In the genomic region with DNA sequence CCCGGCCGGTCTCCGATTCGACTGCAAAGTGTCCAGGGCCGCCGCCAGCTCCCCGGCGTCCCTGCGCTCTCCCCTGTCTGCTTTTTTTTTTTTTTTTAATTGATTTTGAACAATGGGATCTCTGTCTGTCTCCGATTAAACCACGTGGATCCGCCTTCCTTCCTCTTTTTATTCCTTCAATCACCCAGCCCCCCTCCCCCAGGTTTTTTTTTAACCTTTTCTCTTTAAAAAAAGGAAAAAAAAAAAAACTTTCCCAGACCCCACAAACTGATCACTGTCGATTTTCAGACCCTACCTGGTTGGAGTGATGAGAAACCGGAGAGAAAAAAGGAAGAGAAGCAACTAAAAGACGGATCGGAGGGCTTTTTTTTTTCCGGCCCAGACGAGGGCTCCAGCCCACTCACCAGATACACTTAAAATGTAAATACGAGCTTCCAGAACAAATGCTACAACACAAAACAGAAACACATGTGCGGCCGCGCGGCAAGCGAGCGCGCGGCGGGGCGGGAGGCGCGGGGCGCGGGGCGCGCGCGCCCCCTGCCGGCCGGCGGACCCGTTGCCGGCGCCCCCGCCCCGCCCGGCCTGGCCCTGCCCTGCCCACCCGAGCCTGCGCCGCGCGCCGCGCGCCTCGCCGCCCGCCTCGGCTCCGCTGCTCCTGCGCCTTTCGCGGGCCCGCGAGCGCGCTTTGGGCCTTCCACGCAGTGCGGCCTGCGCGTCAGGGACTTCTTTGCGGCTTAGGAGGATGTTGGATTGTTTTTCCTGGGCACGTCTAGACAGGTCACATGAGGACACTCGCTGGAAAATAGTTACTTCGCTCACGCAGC, we compare ENCODE assay signal across 1 cellular context.
TF ChIP-seq lines count a peak whose summit lies in the region.

A gene (minus strand): TSS at position 428 of the 824 bp plus-strand sequence. CDS start 1,163 bp downstream, outside the sequence.

TF ChIP-seq in K562, 482 proteins besides CTCF, POLR2A, EP300 and RAD21 (continued from another document and continues in another):
- TF ChIP-seq, protein P1, sequence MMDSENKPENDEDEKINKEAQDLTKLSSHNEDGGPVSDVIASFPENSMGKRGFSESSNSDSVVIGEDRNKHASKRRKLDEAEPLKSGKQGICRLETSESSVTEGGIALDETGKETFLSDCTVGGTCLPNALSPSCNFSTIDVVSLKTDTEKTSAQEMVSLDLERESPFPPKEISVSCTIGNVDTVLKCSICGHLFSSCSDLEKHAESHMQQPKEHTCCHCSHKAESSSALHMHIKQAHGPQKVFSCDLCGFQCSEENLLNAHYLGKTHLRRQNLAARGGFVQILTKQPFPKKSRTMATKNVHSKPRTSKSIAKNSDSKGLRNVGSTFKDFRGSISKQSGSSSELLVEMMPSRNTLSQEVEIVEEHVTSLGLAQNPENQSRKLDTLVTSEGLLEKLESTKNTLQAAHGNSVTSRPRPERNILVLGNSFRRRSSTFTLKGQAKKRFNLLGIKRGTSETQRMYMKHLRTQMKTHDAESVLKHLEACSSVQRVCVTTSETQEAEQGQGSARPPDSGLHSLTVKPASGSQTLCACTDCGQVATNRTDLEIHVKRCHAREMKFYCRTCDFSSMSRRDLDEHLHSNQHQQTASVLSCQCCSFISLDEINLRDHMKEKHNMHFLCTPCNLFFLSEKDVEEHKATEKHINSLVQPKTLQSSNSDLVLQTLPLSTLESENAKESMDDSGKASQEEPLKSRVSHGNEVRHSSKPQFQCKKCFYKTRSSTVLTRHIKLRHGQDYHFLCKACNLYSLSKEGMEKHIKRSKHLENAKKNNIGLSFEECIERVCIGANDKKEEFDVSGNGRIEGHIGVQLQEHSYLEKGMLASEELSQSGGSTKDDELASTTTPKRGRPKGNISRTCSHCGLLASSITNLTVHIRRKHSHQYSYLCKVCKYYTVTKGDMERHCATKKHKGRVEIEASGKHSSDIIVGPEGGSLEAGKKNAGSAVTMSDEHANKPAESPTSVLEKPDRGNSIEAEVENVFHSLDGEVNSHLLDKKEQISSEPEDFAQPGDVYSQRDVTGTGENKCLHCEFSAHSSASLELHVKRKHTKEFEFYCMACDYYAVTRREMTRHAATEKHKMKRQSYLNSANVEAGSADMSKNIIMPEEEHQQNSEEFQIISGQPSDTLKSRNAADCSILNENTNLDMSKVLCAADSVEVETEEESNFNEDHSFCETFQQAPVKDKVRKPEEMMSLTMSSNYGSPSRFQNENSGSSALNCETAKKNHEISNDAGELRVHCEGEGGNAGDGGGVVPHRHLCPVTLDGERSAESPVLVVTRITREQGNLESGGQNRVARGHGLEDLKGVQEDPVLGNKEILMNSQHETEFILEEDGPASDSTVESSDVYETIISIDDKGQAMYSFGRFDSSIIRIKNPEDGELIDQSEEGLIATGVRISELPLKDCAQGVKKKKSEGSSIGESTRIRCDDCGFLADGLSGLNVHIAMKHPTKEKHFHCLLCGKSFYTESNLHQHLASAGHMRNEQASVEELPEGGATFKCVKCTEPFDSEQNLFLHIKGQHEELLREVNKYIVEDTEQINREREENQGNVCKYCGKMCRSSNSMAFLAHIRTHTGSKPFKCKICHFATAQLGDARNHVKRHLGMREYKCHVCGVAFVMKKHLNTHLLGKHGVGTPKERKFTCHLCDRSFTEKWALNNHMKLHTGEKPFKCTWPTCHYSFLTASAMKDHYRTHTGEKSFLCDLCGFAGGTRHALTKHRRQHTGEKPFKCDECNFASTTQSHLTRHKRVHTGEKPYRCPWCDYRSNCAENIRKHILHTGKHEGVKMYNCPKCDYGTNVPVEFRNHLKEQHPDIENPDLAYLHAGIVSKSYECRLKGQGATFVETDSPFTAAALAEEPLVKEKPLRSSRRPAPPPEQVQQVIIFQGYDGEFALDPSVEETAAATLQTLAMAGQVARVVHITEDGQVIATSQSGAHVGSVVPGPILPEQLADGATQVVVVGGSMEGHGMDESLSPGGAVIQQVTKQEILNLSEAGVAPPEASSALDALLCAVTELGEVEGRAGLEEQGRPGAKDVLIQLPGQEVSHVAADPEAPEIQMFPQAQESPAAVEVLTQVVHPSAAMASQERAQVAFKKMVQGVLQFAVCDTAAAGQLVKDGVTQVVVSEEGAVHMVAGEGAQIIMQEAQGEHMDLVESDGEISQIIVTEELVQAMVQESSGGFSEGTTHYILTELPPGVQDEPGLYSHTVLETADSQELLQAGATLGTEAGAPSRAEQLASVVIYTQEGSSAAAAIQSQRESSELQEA (IDR thresholded peaks at IDR 0.05; ENCODE audit: low read depth) = no peak
- TF ChIP-seq RUNX1 (IDR thresholded peaks at IDR 0.05; ENCODE audit: low read depth) (no peak), LARP7 (IDR thresholded peaks at IDR 0.05) (no peak), TARDBP (IDR thresholded peaks at IDR 0.05) (peak; percentile 91; the same call in 1 of the 2 replicates), BHLHE40 (IDR thresholded peaks at IDR 0.05; ENCODE audit: low read length) (0 out of 2 replicates have a peak, but pooled peaks have one; percentile 19), ZNF75A (CRISPR knock-in tag; IDR thresholded peaks at IDR 0.05) (no peak), IFI16 (CRISPR knock-in tag; IDR thresholded peaks at IDR 0.05) (no peak), EP400 (IDR thresholded peaks at IDR 0.05) (peak; percentile 76), ZFX (CRISPR knock-in tag; IDR thresholded peaks at IDR 0.05) (peak; percentile 87), ESRRA (IDR thresholded peaks at IDR 0.05; ENCODE audit: borderline replicate concordance, low read depth) (peak; percentile 52; the same call in 1 of the 2 replicates), SNIP1 (IDR thresholded peaks at IDR 0.05; ENCODE audit: low read depth) (no peak), HEY1 (CRISPR knock-in tag; IDR thresholded peaks at IDR 0.05; ENCODE audit: borderline replicate concordance) (no peak), SIRT6 (IDR thresholded peaks at IDR 0.05; ENCODE audit: low read depth, low read length) (no peak), ASH1L (IDR thresholded peaks at IDR 0.05; ENCODE audit: borderline replicate concordance, low read depth, partially characterized antibody) (peak; percentile 34), PHF8 (IDR thresholded peaks at IDR 0.05; ENCODE audit: borderline replicate concordance, low read length) (peak; percentile 88), ZNF551 (CRISPR knock-in tag; IDR thresholded peaks at IDR 0.05) (no peak), HSF4 (CRISPR knock-in tag; IDR thresholded peaks at IDR 0.05; ENCODE audit: borderline replicate concordance) (no peak), YBX1 (IDR thresholded peaks at IDR 0.05) (no peak), CBX3 (IDR thresholded peaks at IDR 0.05; ENCODE audit: borderline replicate concordance in 1 of 2, low read length in 2 of 2) (no peak; a peak in 1 of 3 replicates), ZNF79 (CRISPR knock-in tag; IDR thresholded peaks at IDR 0.05; ENCODE audit: low read depth) (no peak), ETS2 (tag; IDR thresholded peaks at IDR 0.05; ENCODE audit: borderline replicate concordance, poor library complexity, severe bottlenecking) (no peak), FOXA1 (IDR thresholded peaks at IDR 0.05; ENCODE audit: borderline replicate concordance) (no peak), SP2 (IDR thresholded peaks at IDR 0.05; ENCODE audit: extremely low read depth, low read depth, low read length, poor library complexity, severe bottlenecking) (peak; percentile 44), E2F3 (CRISPR knock-in tag; IDR thresholded peaks at IDR 0.05) (no peak), POU5F1 (IDR thresholded peaks at IDR 0.05; ENCODE audit: borderline replicate concordance, low read depth, low read length, partially characterized antibody) (no peak), ZNF133 (CRISPR knock-in tag; IDR thresholded peaks at IDR 0.05) (no peak), KAT2B (IDR thresholded peaks at IDR 0.05; ENCODE audit: low read depth, low read length) (no peak), CHD2 (IDR thresholded peaks at IDR 0.05; ENCODE audit: low read depth, low read length) (no peak), ERF (CRISPR knock-in tag; IDR thresholded peaks at IDR 0.05) (no peak), ZNF561 (CRISPR knock-in tag; conservative IDR thresholded peaks at IDR 0.05) (no peak), SMARCA5 (IDR thresholded peaks at IDR 0.05) (no peak), JUN (IDR thresholded peaks at IDR 0.05; ENCODE audit: borderline replicate concordance, low read depth, low read length) (no peak), JUN (CRISPR knock-in tag; IDR thresholded peaks at IDR 0.05; ENCODE audit: borderline replicate concordance) (0 out of 2 replicates have a peak, but pooled peaks have one; percentile 5), ZNF668 (CRISPR knock-in tag; IDR thresholded peaks at IDR 0.05) (no peak), MIER1 (IDR thresholded peaks at IDR 0.05; ENCODE audit: low read depth) (no peak), CEBPB (tag; IDR thresholded peaks at IDR 0.05) (no peak), ZNF445 (CRISPR knock-in tag; IDR thresholded peaks at IDR 0.05; ENCODE audit: low read depth) (no peak)
- TF ChIP-seq, protein P2, sequence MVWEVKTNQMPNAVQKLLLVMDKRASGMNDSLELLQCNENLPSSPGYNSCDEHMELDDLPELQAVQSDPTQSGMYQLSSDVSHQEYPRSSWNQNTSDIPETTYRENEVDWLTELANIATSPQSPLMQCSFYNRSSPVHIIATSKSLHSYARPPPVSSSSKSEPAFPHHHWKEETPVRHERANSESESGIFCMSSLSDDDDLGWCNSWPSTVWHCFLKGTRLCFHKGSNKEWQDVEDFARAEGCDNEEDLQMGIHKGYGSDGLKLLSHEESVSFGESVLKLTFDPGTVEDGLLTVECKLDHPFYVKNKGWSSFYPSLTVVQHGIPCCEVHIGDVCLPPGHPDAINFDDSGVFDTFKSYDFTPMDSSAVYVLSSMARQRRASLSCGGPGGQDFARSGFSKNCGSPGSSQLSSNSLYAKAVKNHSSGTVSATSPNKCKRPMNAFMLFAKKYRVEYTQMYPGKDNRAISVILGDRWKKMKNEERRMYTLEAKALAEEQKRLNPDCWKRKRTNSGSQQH (CRISPR knock-in tag; IDR thresholded peaks at IDR 0.05) = no peak
- TF ChIP-seq, protein P3, sequence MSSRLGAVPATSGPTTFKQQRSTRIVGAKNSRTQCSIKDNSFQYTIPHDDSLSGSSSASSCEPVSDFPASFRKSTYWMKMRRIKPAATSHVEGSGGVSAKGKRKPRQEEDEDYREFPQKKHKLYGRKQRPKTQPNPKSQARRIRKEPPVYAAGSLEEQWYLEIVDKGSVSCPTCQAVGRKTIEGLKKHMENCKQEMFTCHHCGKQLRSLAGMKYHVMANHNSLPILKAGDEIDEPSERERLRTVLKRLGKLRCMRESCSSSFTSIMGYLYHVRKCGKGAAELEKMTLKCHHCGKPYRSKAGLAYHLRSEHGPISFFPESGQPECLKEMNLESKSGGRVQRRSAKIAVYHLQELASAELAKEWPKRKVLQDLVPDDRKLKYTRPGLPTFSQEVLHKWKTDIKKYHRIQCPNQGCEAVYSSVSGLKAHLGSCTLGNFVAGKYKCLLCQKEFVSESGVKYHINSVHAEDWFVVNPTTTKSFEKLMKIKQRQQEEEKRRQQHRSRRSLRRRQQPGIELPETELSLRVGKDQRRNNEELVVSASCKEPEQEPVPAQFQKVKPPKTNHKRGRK (tag; IDR thresholded peaks at IDR 0.05) = peak; percentile 79
- TF ChIP-seq, protein P4, sequence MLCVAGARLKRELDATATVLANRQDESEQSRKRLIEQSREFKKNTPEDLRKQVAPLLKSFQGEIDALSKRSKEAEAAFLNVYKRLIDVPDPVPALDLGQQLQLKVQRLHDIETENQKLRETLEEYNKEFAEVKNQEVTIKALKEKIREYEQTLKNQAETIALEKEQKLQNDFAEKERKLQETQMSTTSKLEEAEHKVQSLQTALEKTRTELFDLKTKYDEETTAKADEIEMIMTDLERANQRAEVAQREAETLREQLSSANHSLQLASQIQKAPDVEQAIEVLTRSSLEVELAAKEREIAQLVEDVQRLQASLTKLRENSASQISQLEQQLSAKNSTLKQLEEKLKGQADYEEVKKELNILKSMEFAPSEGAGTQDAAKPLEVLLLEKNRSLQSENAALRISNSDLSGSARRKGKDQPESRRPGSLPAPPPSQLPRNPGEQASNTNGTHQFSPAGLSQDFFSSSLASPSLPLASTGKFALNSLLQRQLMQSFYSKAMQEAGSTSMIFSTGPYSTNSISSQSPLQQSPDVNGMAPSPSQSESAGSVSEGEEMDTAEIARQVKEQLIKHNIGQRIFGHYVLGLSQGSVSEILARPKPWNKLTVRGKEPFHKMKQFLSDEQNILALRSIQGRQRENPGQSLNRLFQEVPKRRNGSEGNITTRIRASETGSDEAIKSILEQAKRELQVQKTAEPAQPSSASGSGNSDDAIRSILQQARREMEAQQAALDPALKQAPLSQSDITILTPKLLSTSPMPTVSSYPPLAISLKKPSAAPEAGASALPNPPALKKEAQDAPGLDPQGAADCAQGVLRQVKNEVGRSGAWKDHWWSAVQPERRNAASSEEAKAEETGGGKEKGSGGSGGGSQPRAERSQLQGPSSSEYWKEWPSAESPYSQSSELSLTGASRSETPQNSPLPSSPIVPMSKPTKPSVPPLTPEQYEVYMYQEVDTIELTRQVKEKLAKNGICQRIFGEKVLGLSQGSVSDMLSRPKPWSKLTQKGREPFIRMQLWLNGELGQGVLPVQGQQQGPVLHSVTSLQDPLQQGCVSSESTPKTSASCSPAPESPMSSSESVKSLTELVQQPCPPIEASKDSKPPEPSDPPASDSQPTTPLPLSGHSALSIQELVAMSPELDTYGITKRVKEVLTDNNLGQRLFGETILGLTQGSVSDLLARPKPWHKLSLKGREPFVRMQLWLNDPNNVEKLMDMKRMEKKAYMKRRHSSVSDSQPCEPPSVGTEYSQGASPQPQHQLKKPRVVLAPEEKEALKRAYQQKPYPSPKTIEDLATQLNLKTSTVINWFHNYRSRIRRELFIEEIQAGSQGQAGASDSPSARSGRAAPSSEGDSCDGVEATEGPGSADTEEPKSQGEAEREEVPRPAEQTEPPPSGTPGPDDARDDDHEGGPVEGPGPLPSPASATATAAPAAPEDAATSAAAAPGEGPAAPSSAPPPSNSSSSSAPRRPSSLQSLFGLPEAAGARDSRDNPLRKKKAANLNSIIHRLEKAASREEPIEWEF (CRISPR knock-in tag; IDR thresholded peaks at IDR 0.05) = no peak
- TF ChIP-seq, protein P5, sequence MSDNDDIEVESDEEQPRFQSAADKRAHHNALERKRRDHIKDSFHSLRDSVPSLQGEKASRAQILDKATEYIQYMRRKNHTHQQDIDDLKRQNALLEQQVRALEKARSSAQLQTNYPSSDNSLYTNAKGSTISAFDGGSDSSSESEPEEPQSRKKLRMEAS (CRISPR knock-in tag; IDR thresholded peaks at IDR 0.05) = peak; percentile 54
- TF ChIP-seq, protein P6, sequence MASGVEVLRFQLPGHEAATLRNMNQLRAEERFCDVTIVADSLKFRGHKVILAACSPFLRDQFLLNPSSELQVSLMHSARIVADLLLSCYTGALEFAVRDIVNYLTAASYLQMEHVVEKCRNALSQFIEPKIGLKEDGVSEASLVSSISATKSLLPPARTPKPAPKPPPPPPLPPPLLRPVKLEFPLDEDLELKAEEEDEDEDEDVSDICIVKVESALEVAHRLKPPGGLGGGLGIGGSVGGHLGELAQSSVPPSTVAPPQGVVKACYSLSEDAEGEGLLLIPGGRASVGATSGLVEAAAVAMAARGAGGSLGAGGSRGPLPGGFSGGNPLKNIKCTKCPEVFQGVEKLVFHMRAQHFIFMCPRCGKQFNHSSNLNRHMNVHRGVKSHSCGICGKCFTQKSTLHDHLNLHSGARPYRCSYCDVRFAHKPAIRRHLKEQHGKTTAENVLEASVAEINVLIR (CRISPR knock-in tag; IDR thresholded peaks at IDR 0.05) = no peak
- TF ChIP-seq, protein P7, sequence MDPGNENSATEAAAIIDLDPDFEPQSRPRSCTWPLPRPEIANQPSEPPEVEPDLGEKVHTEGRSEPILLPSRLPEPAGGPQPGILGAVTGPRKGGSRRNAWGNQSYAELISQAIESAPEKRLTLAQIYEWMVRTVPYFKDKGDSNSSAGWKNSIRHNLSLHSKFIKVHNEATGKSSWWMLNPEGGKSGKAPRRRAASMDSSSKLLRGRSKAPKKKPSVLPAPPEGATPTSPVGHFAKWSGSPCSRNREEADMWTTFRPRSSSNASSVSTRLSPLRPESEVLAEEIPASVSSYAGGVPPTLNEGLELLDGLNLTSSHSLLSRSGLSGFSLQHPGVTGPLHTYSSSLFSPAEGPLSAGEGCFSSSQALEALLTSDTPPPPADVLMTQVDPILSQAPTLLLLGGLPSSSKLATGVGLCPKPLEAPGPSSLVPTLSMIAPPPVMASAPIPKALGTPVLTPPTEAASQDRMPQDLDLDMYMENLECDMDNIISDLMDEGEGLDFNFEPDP (CRISPR knock-in tag; IDR thresholded peaks at IDR 0.05) = no peak
